Comparison of ENCODE assay signal across 20 cellular contexts in the genomic region with DNA sequence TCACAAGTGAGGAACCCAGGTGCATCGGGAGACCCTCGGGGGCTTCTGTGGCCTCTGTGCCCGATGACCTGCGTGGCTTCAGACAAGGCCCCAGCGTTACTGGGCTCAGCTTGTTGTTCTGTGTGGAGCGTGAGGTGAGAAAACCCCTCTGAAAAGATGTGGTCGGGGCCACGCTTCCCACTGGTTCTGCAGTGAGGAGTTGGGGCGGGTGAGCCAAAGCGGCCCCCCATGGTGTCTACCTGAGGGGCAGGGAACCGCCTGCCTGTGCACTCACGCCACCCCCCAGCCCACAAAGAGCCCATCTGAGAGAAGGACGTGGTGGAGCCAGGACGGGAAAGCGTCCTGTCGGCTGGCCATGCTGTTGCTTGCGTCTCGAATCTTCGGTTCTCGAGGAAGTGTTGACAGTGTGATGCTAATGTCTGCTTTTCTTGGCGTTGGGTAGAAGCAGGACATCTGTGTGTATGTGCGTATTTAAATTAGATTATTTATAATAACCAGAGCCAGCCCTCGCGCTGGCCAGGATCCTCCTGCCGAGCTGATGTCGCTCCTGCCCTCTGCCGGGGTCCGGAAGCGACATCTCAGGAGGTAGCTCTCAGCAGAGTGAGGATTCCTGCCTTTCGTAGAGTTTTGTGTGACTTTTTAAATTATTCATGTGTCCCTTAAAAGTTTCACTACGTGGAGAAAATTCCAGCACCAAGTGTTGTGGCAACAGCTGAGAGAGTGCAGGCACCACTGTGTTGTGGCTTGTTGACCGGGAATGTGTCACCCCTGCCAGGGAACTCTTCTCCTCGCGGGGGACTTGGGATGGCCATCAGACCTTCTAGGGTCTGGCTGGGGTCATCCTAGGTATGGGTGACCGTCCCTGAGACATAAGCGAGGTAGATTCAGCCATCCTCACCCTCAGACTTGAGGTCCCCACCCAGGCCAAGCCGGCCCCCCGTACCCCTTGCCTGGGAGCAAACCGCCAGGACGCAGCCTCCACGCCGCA.
"Had no signal": no experiment of that assay in that cellular context is flagged by ENCODE, and none has a peak within 500 bp of the region (broad histone marks: within the 10 kb centered on the region; RNA-seq: fewer than 3 reads in every experiment).

No MANE protein-coding gene starts in this region.

- DNase-seq: activated CD4-positive, alpha-beta T cell treated with anti-CD3 and anti-CD28 coated beads, Interleukin-2, amount 10 ng/mL, durations not matched to agents 24 days and 14 days; activated CD4-positive, CD25-positive, alpha-beta regulatory T cell; activated naive CD4-positive, alpha-beta T cell treated with anti-CD3 and anti-CD28 coated beads, Interleukin-2, amount 10 ng/mL, durations not matched to agents 7 days and 5 days; activated naive CD8-positive, alpha-beta T cell treated with anti-CD3 and anti-CD28 coated beads, Interleukin-2, amount 50 U/mL, for 24 hours; activated T-cell treated with anti-CD3 and anti-CD28 coated beads, Interleukin-2, amount 50 U/mL, for 4 hours; anterior cingulate cortex; brain microvascular endothelial cell; effector CD4-positive, alpha-beta T cell; immature natural killer cell; lower lobe of right lung; occipital lobe; retina; stimulated activated CD4-positive, alpha-beta T cell treated with anti-CD3 and anti-CD28 coated beads, Interleukin-2, amount 100 ng/mL, for 24 hours; stimulated activated naive CD4-positive, alpha-beta T cell treated with Interleukin-2 at 50 U/mL for 16 hours; T-cell; tibial artery had no signal

- H3K27me3 ChIP-seq: brain microvascular endothelial cell, esophagus muscularis mucosa, gastroesophageal sphincter, heart left ventricle, tibial artery had no signal

- H3K27me3 Mint-ChIP-seq: activated CD4-positive, alpha-beta T cell treated with anti-CD3 and anti-CD28 coated beads, Interleukin-2, amount 10 ng/mL, durations not matched to agents 24 days and 14 days; activated naive CD4-positive, alpha-beta T cell treated with anti-CD3 and anti-CD28 coated beads, Interleukin-2, amount 10 ng/mL, durations not matched to agents 7 days and 5 days; activated naive CD8-positive, alpha-beta T cell treated with anti-CD3 and anti-CD28 coated beads, Interleukin-2, amount 50 U/mL, for 24 hours; T-cell had no signal

- H3K4me3 ChIP-seq: esophagus muscularis mucosa, gastroesophageal sphincter, heart left ventricle, lower lobe of right lung, tibial artery had no signal

- ATAC-seq: activated naive CD8-positive, alpha-beta T cell treated with anti-CD3 and anti-CD28 coated beads, Interleukin-2, amount 50 U/mL, for 24 hours; activated T-cell treated with anti-CD3 and anti-CD28 coated beads, Interleukin-2, amount 50 U/mL, for 4 hours; gastroesophageal sphincter; lower lobe of right lung; T-cell had no signal

- H3K9me3 ChIP-seq: esophagus muscularis mucosa, gastroesophageal sphincter, heart left ventricle, lower lobe of right lung, tibial artery had no signal

- H3K36me3 Mint-ChIP-seq: immature natural killer cell had no signal

- H3K27ac ChIP-seq: brain microvascular endothelial cell, esophagus muscularis mucosa, gastroesophageal sphincter, heart left ventricle, lower lobe of right lung, tibial artery had no signal

- H3K9me3 Mint-ChIP-seq: activated CD4-positive, alpha-beta T cell treated with anti-CD3 and anti-CD28 coated beads, Interleukin-2, amount 10 ng/mL, durations not matched to agents 24 days and 14 days; activated naive CD4-positive, alpha-beta T cell treated with anti-CD3 and anti-CD28 coated beads, Interleukin-2, amount 10 ng/mL, durations not matched to agents 7 days and 5 days; activated naive CD8-positive, alpha-beta T cell treated with anti-CD3 and anti-CD28 coated beads, Interleukin-2, amount 50 U/mL, for 24 hours; activated T-cell treated with anti-CD3 and anti-CD28 coated beads, Interleukin-2, amount 50 U/mL, for 4 hours; immature natural killer cell; nephron; T-cell had no signal

- H3K27ac Mint-ChIP-seq: activated CD4-positive, alpha-beta T cell treated with anti-CD3 and anti-CD28 coated beads, Interleukin-2, amount 10 ng/mL, durations not matched to agents 24 days and 14 days; activated naive CD4-positive, alpha-beta T cell treated with anti-CD3 and anti-CD28 coated beads, Interleukin-2, amount 10 ng/mL, durations not matched to agents 7 days and 5 days; activated naive CD8-positive, alpha-beta T cell treated with anti-CD3 and anti-CD28 coated beads, Interleukin-2, amount 50 U/mL, for 24 hours; immature natural killer cell; nephron; T-cell had no signal

- H3K4me1 Mint-ChIP-seq: activated CD4-positive, alpha-beta T cell treated with anti-CD3 and anti-CD28 coated beads, Interleukin-2, amount 10 ng/mL, durations not matched to agents 24 days and 14 days; activated naive CD4-positive, alpha-beta T cell treated with anti-CD3 and anti-CD28 coated beads, Interleukin-2, amount 10 ng/mL, durations not matched to agents 7 days and 5 days; activated naive CD8-positive, alpha-beta T cell treated with anti-CD3 and anti-CD28 coated beads, Interleukin-2, amount 50 U/mL, for 24 hours; immature natural killer cell; T-cell had no signal

- H3K4me3 Mint-ChIP-seq: activated CD4-positive, alpha-beta T cell treated with anti-CD3 and anti-CD28 coated beads, Interleukin-2, amount 10 ng/mL, durations not matched to agents 24 days and 14 days; activated naive CD4-positive, alpha-beta T cell treated with anti-CD3 and anti-CD28 coated beads, Interleukin-2, amount 10 ng/mL, durations not matched to agents 7 days and 5 days; activated naive CD8-positive, alpha-beta T cell treated with anti-CD3 and anti-CD28 coated beads, Interleukin-2, amount 50 U/mL, for 24 hours; activated T-cell treated with anti-CD3 and anti-CD28 coated beads, Interleukin-2, amount 50 U/mL, for 4 hours; immature natural killer cell; nephron; T-cell had no signal

- H3K4me1 ChIP-seq: esophagus muscularis mucosa, gastroesophageal sphincter, lower lobe of right lung had no signal
